Comparison of ENCODE assay signal across 13 cellular contexts in genomic region chr7:3892167-3892566, GRCh38.
"Had no signal": no experiment of that assay in that cellular context is flagged by ENCODE, and none has a peak within 500 bp of the region (broad histone marks: within the 10 kb centered on the region; RNA-seq: fewer than 3 reads in every experiment).

No MANE protein-coding gene starts in this region.

- H3K4me3 ChIP-seq: colonic mucosa, sigmoid colon, stomach, uterus had no signal

- H3K27me3 ChIP-seq: colonic mucosa, sigmoid colon, stomach, uterus had no signal

- H3K4me3 Mint-ChIP-seq: activated naive CD4-positive, alpha-beta T cell treated with anti-CD3 and anti-CD28 coated beads, Interleukin-2, amount 10 ng/mL, durations not matched to agents 7 days and 5 days; T-helper 17 cell had no signal

- H3K27me3 Mint-ChIP-seq: activated naive CD4-positive, alpha-beta T cell treated with anti-CD3 and anti-CD28 coated beads, Interleukin-2, amount 10 ng/mL, durations not matched to agents 7 days and 5 days had no signal

- H3K4me1 ChIP-seq: colonic mucosa, stomach, uterus had no signal

- H3K9me3 ChIP-seq: colonic mucosa, sigmoid colon, stomach, uterus had no signal

- H3K36me3 ChIP-seq: colonic mucosa, sigmoid colon, stomach, uterus, WERI-Rb-1 had no signal

- H3K9me3 Mint-ChIP-seq: activated naive CD4-positive, alpha-beta T cell treated with anti-CD3 and anti-CD28 coated beads, Interleukin-2, amount 10 ng/mL, durations not matched to agents 7 days and 5 days; activated T-helper 2 cell treated with anti-CD3 and anti-CD28 coated beads, Interferon-gamma antibody, Interleukin-2, Interleukin-4, amounts not matched to agents 10 μg/mL and 5 μg/mL and 100 μg/mL, durations not matched to agents 14 hours and 24 hours and 36 hours had no signal

- H3K36me3 Mint-ChIP-seq: activated naive CD4-positive, alpha-beta T cell treated with anti-CD3 and anti-CD28 coated beads, Interleukin-2, amount 10 ng/mL, durations not matched to agents 7 days and 5 days had no signal

- H3K27ac ChIP-seq: colonic mucosa, sigmoid colon, stomach, uterus, WERI-Rb-1 had no signal

- H3K27ac Mint-ChIP-seq: activated naive CD4-positive, alpha-beta T cell treated with anti-CD3 and anti-CD28 coated beads, Interleukin-2, amount 10 ng/mL, durations not matched to agents 7 days and 5 days; activated T-helper 2 cell treated with anti-CD3 and anti-CD28 coated beads, Interferon-gamma antibody, Interleukin-2, Interleukin-4, amounts not matched to agents 10 μg/mL and 5 μg/mL and 100 μg/mL, durations not matched to agents 14 hours and 24 hours and 36 hours; T-helper 17 cell had no signal

- H3K4me1 Mint-ChIP-seq: activated naive CD4-positive, alpha-beta T cell treated with anti-CD3 and anti-CD28 coated beads, Interleukin-2, amount 10 ng/mL, durations not matched to agents 7 days and 5 days had no signal

- DNase-seq: activated CD4-positive, alpha-beta T cell treated with anti-CD3 and anti-CD28 coated beads, Interleukin-2, amount 50 U/mL, for 48 hours; activated naive CD4-positive, alpha-beta T cell treated with anti-CD3 and anti-CD28 coated beads, Interleukin-2, amount 10 ng/mL, durations not matched to agents 7 days and 5 days; activated T-cell treated with anti-CD3 and anti-CD28 coated beads, Interleukin-2, amount 50 U/mL, for 1 hour; colonic mucosa; mesendoderm; sigmoid colon; stimulated activated CD4-positive, alpha-beta T cell treated with anti-CD3 and anti-CD28 coated beads, Interleukin-12 subunit alpha, Interleukin-12 subunit beta, amount 100 ng/mL, for 4 hours; stimulated activated CD4-positive, alpha-beta T cell treated with anti-CD3 and anti-CD28 coated beads, Interleukin-2, amount 100 ng/mL, for 24 hours; stomach; T-helper 17 cell; uterus; WERI-Rb-1 had no signal
